Comparison of ENCODE assay signal across 7 cellular contexts in the genomic region with DNA sequence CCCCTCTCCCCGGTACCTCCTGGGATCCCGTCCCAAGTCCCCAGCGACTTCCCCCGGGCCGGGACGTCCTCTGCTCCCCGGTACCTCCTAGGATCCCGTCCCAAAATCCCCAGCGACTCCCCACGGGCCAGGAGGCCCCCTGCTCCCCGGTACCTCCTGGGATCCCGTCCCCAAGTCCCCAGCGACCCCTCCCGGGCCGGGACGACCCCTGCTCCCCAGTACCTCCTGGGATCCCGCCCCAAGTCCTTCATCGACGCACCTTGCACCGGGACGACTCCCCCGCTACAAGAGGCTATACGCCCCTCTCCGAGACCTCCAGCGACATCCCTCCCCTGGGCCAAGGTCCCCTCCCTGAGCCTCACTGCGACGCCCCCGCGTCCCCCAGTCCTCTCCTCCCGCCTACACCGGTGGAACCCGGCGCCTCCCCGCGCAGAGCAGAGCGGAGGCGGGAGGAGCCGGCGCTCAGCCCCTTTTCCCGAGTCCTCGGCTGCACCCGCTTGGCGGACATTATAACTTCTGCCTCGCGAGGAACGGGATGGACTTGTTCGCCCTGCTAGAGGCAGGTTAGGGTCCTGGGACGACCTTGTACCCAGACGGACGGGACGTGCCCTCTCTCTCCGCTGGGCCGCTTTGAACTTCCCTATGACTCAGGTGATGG. TPM values are rescaled to one million over a fixed set of nuclear protein-coding genes. Genes with fewer than 3 reads are reported as not detected.
DNase-seq lines count a peak whose midpoint lies in the region; ATAC-seq, FAIRE-seq and TF ChIP-seq lines count a peak whose summit lies in the region.

No MANE protein-coding gene starts in this region.

- H3F3A ChIP-seq in neural progenitor cell (ENCODE audit: low read depth), result peaks cover 29% of the 10 kb centered on the region

- H3K4me1 Mint-ChIP-seq in activated CD8-positive, alpha-beta T cell treated with anti-CD3 and anti-CD28 coated beads, Interleukin-2, amount 10 ng/mL, durations not matched to agents 7 days and 5 days (ENCODE audit: low read depth), result peaks cover 20% of the 10 kb centered on the region
- H3K4me1 Mint-ChIP-seq in neural progenitor cell, result peaks cover 50% of the 10 kb centered on the region

- peak overlapping the region; percentile 64 for H2AFZ ChIP-seq in neural progenitor cell (replicated peaks)

- peak; percentile 34 for DNase-seq in HPDE6-E6E7 (ENCODE audit: extremely low spot score)
- DNase-seq in activated CD8-positive, alpha-beta T cell treated with anti-CD3 and anti-CD28 coated beads, Interleukin-2, amount 10 ng/mL, durations not matched to agents 7 days and 5 days, result no peak
- DNase-seq in fibroblast of pulmonary artery (ENCODE audit: low read depth), result no peak
- peak; percentile 83 for DNase-seq in neural progenitor cell (ENCODE audit: low spot score)
- DNase-seq in GM12892 (ENCODE audit: insufficient read length), result no peak
- no peak for DNase-seq in effector CD4-positive, alpha-beta T cell

- no peak overlapping the region for H3K27ac Mint-ChIP-seq in activated CD8-positive, alpha-beta T cell treated with anti-CD3 and anti-CD28 coated beads, Interleukin-2, amount 10 ng/mL, durations not matched to agents 7 days and 5 days
- H3K27ac Mint-ChIP-seq in neural progenitor cell, result no peak overlapping the region

- no peaks in the 10 kb centered on the region for H3K4me1 ChIP-seq in neural progenitor cell

- no peak for TF ChIP-seq POLR2A in GM12892 (IDR thresholded peaks at IDR 0.05; ENCODE audit: low read depth, low read length)

- no peaks in the 10 kb centered on the region for H3K36me3 Mint-ChIP-seq in activated CD8-positive, alpha-beta T cell treated with anti-CD3 and anti-CD28 coated beads, Interleukin-2, amount 10 ng/mL, durations not matched to agents 7 days and 5 days (ENCODE audit: low read depth)
- no peaks in the 10 kb centered on the region for H3K36me3 Mint-ChIP-seq in neural progenitor cell

- ATAC-seq in activated CD8-positive, alpha-beta T cell treated with anti-CD3 and anti-CD28 coated beads, Interleukin-2, amount 10 ng/mL, durations not matched to agents 7 days and 5 days, result no peak
- no peak for ATAC-seq in GM21390 (IDR thresholded peaks at IDR 0.05; ENCODE audit: unreplicated experiment)

- H3K27me3 Mint-ChIP-seq in activated CD8-positive, alpha-beta T cell treated with anti-CD3 and anti-CD28 coated beads, Interleukin-2, amount 10 ng/mL, durations not matched to agents 7 days and 5 days (ENCODE audit: low read depth), result peaks cover 80% of the 10 kb centered on the region
- H3K27me3 Mint-ChIP-seq in neural progenitor cell (ENCODE audit: insufficient read depth, low read depth), result peaks cover 14% of the 10 kb centered on the region

- POLR2A ChIA-PET in activated CD8-positive, alpha-beta T cell treated with anti-CD3 and anti-CD28 coated beads, Interleukin-2, amount 10 ng/mL, durations not matched to agents 7 days and 5 days (lab: Charles Lee), result no interaction called here

- H3K36me3 ChIP-seq in neural progenitor cell, result no peaks in the 10 kb centered on the region

- H3K9ac ChIP-seq in neural progenitor cell, result no peak overlapping the region

- peaks cover 17% of the 10 kb centered on the region for H4K20me1 ChIP-seq in neural progenitor cell (ENCODE audit: low read depth)

- H3K9me3 ChIP-seq in neural progenitor cell (ENCODE audit: low read depth), result no peaks in the 10 kb centered on the region

- no peak overlapping the region for H3K27ac ChIP-seq in neural progenitor cell

- TF ChIP-seq CTCF in fibroblast of pulmonary artery (IDR thresholded peaks at IDR 0.05; ENCODE audit: low read length, missing control alignments) (no peak), neural progenitor cell (IDR thresholded peaks at IDR 0.05) (no peak)

- H3K4me3 Mint-ChIP-seq in activated CD8-positive, alpha-beta T cell treated with anti-CD3 and anti-CD28 coated beads, Interleukin-2, amount 10 ng/mL, durations not matched to agents 7 days and 5 days, result peak overlapping the region; percentile 53
- H3K4me3 Mint-ChIP-seq in neural progenitor cell, result peak overlapping the region; percentile 88

- H3K4me3 ChIP-seq in fibroblast of pulmonary artery (replicated peaks; ENCODE audit: low read depth, low read length) (peak overlapping the region; percentile 62), neural progenitor cell (peak overlapping the region; percentile 46)

- no peaks in the 10 kb centered on the region for H3K9me3 Mint-ChIP-seq in activated CD8-positive, alpha-beta T cell treated with anti-CD3 and anti-CD28 coated beads, Interleukin-2, amount 10 ng/mL, durations not matched to agents 7 days and 5 days (ENCODE audit: insufficient read depth)
- no peaks in the 10 kb centered on the region for H3K9me3 Mint-ChIP-seq in neural progenitor cell

- H3K4me2 ChIP-seq in neural progenitor cell, result peak overlapping the region; percentile 91

- CTCF ChIA-PET in activated CD8-positive, alpha-beta T cell treated with anti-CD3 and anti-CD28 coated beads, Interleukin-2, amount 10 ng/mL, durations not matched to agents 7 days and 5 days (lab: Charles Lee), result no interaction called here

- H3K79me2 ChIP-seq in neural progenitor cell (ENCODE audit: low read depth), result no peaks in the 10 kb centered on the region

- H3K27me3 ChIP-seq in neural progenitor cell, result peaks cover 76% of the 10 kb centered on the region

- FAIRE-seq in GM12892 (lab: Jason Lieb, UNC), result no peak

RNA-seq across cellular contexts. Expression of gene KREMEN1, which starts 0.9 kb away (rescaled TPM):
- under 1 TPM in 1 of 2 experiments, not detected in 1; 0.16 TPM for total RNA-seq in activated CD8-positive, alpha-beta T cell treated with anti-CD3 and anti-CD28 coated beads, Interleukin-2, amount 10 ng/mL, durations not matched to agents 7 days and 5 days
- total RNA-seq in neural progenitor cell (ENCODE audit: low replicate concordance), result 1.4 and 1.9 TPM in 2 replicates
- 1.2 TPM for polyA plus RNA-seq in GM12892 (2012; ENCODE audit: missing spikeins)

RNA-seq across cellular contexts. Expression of gene C22orf31, which starts 12.1 kb away (rescaled TPM):
- not detected for total RNA-seq in activated CD8-positive, alpha-beta T cell treated with anti-CD3 and anti-CD28 coated beads, Interleukin-2, amount 10 ng/mL, durations not matched to agents 7 days and 5 days
- not detected in 2 replicates for total RNA-seq in neural progenitor cell (ENCODE audit: low replicate concordance)
- polyA plus RNA-seq in GM12892 (2012; ENCODE audit: missing spikeins), result not detected

Comparison
In these comparisons a context has a peak if more than half of its experiments do, and no peak if none do; other contexts are left out.
1. DNase-seq: peak in HPDE6-E6E7 (single experiment) and neural progenitor cell (single experiment); none in activated CD8-positive, alpha-beta T cell treated with anti-CD3 and anti-CD28 coated beads, Interleukin-2, amount 10 ng/mL, durations not matched to agents 7 days and 5 days (single experiment), fibroblast of pulmonary artery (single experiment), GM12892 (single experiment) and effector CD4-positive, alpha-beta T cell (single experiment).